Comparison of ENCODE assay signal across 9 cellular contexts in genomic region chrX:154735695-154736393, GRCh38. TPM values are rescaled to one million over a fixed set of nuclear protein-coding genes. Genes with fewer than 3 reads are reported as not detected.
DNase-seq lines count a peak whose midpoint lies in the region; ATAC-seq and TF ChIP-seq lines count a peak whose summit lies in the region.
"Had no signal": no experiment of that assay in that cellular context is flagged by ENCODE, and none has a peak within 500 bp of the region (broad histone marks: within the 10 kb centered on the region; RNA-seq: fewer than 3 reads in every experiment).

No MANE protein-coding gene starts in this region.

- H3K4me3 ChIP-seq in cardiac fibroblast (replicated peaks in 1 of 2; ENCODE audit: low read depth in 2 of 2, low read length in 2 of 2): no peak overlapping the region
- H3K4me3 ChIP-seq in testis: no peak overlapping the region

- TF ChIP-seq CTCF in cardiac fibroblast (IDR thresholded peaks at IDR 0.05; ENCODE audit: low read depth, low read length) (no peak), testis (IDR thresholded peaks at IDR 0.05) (no peak)

- H3K27me3 Mint-ChIP-seq in activated CD4-positive, alpha-beta T cell treated with anti-CD3 and anti-CD28 coated beads for 36 hours: no peaks in the 10 kb centered on the region

- WGBS in testis, 2 donors: 72 to 77% methylated on average over 7 of the region's 7 CpGs

- H3K27ac Mint-ChIP-seq in activated CD4-positive, alpha-beta T cell treated with anti-CD3 and anti-CD28 coated beads for 36 hours: peak overlapping the region; percentile 80

- no peaks in the 10 kb centered on the region for H3K36me3 Mint-ChIP-seq in activated CD4-positive, alpha-beta T cell treated with anti-CD3 and anti-CD28 coated beads for 36 hours (ENCODE audit: low read depth)

- intact Hi-C loops in activated CD4-positive, alpha-beta T cell treated with anti-CD3 and anti-CD28 coated beads for 36 hours (cut with DNase I, micrococcal nuclease): no loop called here
- intact Hi-C loops in testis (cut with DNase I; ENCODE audit: low total_unique reads): no loop called here

- H3K27ac ChIP-seq in testis: peak overlapping the region; percentile 31 to 41

- no peaks in the 10 kb centered on the region for H3K27me3 ChIP-seq in testis

- TF ChIP-seq POLR2A in testis (IDR thresholded peaks at IDR 0.05): no peak

- peak overlapping the region; percentile 7 for H3K4me3 Mint-ChIP-seq in activated CD4-positive, alpha-beta T cell treated with anti-CD3 and anti-CD28 coated beads for 36 hours

- ATAC-seq in activated CD4-positive, alpha-beta T cell treated with anti-CD3 and anti-CD28 coated beads for 36 hours: no peak

- H3K9me3 ChIP-seq in testis: no peaks in the 10 kb centered on the region

- peaks cover 76% of the 10 kb centered on the region for H3K4me1 Mint-ChIP-seq in activated CD4-positive, alpha-beta T cell treated with anti-CD3 and anti-CD28 coated beads for 36 hours

- H3K4me1 ChIP-seq in testis: peaks cover 23% of the 10 kb centered on the region

- no peaks in the 10 kb centered on the region for H3K36me3 ChIP-seq in testis (ENCODE audit: low read depth, missing control alignments)

- POLR2A ChIA-PET in activated CD4-positive, alpha-beta T cell treated with anti-CD3 and anti-CD28 coated beads for 36 hours (lab: Charles Lee): interaction anchor here (0.6 kb wide), 1 partner anchor 28 kb away, joined by 3 read pairs; no protein-coding TSS in a partner anchor

- H3K9me3 Mint-ChIP-seq in activated CD4-positive, alpha-beta T cell treated with anti-CD3 and anti-CD28 coated beads for 36 hours (ENCODE audit: low read depth): no peaks in the 10 kb centered on the region

- DNase-seq in activated CD4-positive, alpha-beta T cell treated with anti-CD3 and anti-CD28 coated beads for 36 hours: no peak
- no peak for DNase-seq in activated CD4-positive, alpha-beta T cell treated with anti-CD3 and anti-CD28 coated beads, Interleukin-2, amount 50 U/mL, for 4 hours
- DNase-seq in cardiac fibroblast (ENCODE audit: low read depth in 2 of 2): peak; percentile 94 to 96
- peak; percentile 26 for DNase-seq in left kidney (ENCODE audit: low read depth, low spot score)
- peak; percentile 71 for DNase-seq in testis
- no peak for DNase-seq in NCI-H2171 (lab: John Stamatoyannopoulos, UW)
- DNase-seq in NK-92 (lab: John Stamatoyannopoulos, UW; ENCODE audit: unreplicated experiment): no peak
- no peak for DNase-seq in NCI-H2081 treated with DMSO at 0.1 percent for 48 hours (lab: John Stamatoyannopoulos, UW)
- DNase-seq: ACHN had no signal

- CTCF ChIA-PET in activated CD4-positive, alpha-beta T cell treated with anti-CD3 and anti-CD28 coated beads for 36 hours (lab: Charles Lee): interaction anchor here (1.5 to 2.4 kb wide), 2 partner anchors 11 to 12 kb away, joined by 5 to 22 read pairs; no protein-coding TSS in a partner anchor

RNA-seq across cellular contexts. Expression of gene GAB3, which starts 15.0 kb away (rescaled TPM):
- total RNA-seq in activated CD4-positive, alpha-beta T cell treated with anti-CD3 and anti-CD28 coated beads for 36 hours: 1 to 10 TPM; 2.1 to 2.9 TPM
- total RNA-seq in testis: 10 to 100 TPM; 30.5 to 30.6 TPM
- polyA plus RNA-seq in testis (ENCODE audit: insufficient read depth, low read depth, low replicate concordance): 9.1 TPM

RNA-seq across cellular contexts. Expression of gene DKC1, which starts 26.8 kb away (rescaled TPM):
- total RNA-seq in activated CD4-positive, alpha-beta T cell treated with anti-CD3 and anti-CD28 coated beads for 36 hours: 100 to 1,000 TPM; 126 to 130 TPM
- 10 to 100 TPM; 66.4 to 93.1 TPM for total RNA-seq in testis
- 58.8 TPM for polyA plus RNA-seq in testis (ENCODE audit: insufficient read depth, low read depth, low replicate concordance)

Comparison
In these comparisons a context has a peak if more than half of its experiments do, and no peak if none do; other contexts are left out.
1. DNase-seq: peak in cardiac fibroblast (2 of 2), left kidney (single experiment) and testis (single experiment); none in activated CD4-positive, alpha-beta T cell treated with anti-CD3 and anti-CD28 coated beads for 36 hours (single experiment), activated CD4-positive, alpha-beta T cell treated with anti-CD3 and anti-CD28 coated beads, Interleukin-2, amount 50 U/mL, for 4 hours (0 of 2), NCI-H2171 (single experiment), NK-92 (single experiment) and NCI-H2081 treated with DMSO at 0.1 percent for 48 hours (single experiment).
2. RNA of gene GAB3, which starts 15.0 kb away (total RNA-seq): 30.5 to 30.6 TPM in testis; 2.1 to 2.9 TPM in activated CD4-positive, alpha-beta T cell treated with anti-CD3 and anti-CD28 coated beads for 36 hours; every median in the first group is over 4 times any median in the second.